22 cellular contexts compared by ENCODE assay signal in the genomic region with DNA sequence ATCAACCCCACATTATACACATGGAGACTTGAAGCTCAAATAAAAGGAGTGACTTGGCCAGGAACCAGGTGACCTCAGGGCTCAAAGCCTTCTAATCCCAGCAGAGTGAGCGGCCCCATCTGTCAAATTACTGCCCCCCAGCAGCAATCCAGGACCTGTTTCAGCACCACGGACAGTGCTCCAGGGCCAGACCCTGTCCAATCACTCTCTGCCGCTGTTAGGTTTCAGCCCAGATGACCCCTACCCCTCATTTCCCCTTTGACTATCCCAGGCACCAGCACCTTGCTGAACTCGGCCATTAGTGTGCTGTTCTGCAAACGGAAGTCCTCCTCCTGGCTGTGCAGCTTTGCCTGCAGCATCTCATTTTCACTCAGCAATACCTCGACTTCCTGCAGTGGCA. TPM values are rescaled to one million over a fixed set of nuclear protein-coding genes. Genes with fewer than 3 reads are reported as not detected.
DNase-seq lines count a peak whose midpoint lies in the region; ATAC-seq and TF ChIP-seq lines count a peak whose summit lies in the region.
"Had no signal": no experiment of that assay in that cellular context is flagged by ENCODE, and none has a peak within 500 bp of the region (broad histone marks: within the 10 kb centered on the region; RNA-seq: fewer than 3 reads in every experiment).

No MANE protein-coding gene starts in this region.

- peaks cover 25% of the 10 kb centered on the region for H3K36me3 ChIP-seq in H7 (replicated peaks; ENCODE audit: control insufficient read depth, insufficient read depth, low read length)
- peaks cover 22% of the 10 kb centered on the region for H3K36me3 ChIP-seq in WERI-Rb-1
- H3K36me3 ChIP-seq: breast epithelium had no signal

- H3K27me3 ChIP-seq in H7 (ENCODE audit: control insufficient read depth, insufficient read depth, low read length) (no peaks in the 10 kb centered on the region), WERI-Rb-1 (ENCODE audit: insufficient read depth, low read depth, severe bottlenecking) (no peaks in the 10 kb centered on the region)
- H3K27me3 ChIP-seq: stomach, upper lobe of right lung had no signal

- TF ChIP-seq CTCF in WERI-Rb-1 (IDR thresholded peaks at IDR 0.05; ENCODE audit: low read depth, low read length), result no peak

- no peaks in the 10 kb centered on the region for H3K9me3 ChIP-seq in WERI-Rb-1 (ENCODE audit: severe bottlenecking)
- H3K9me3 ChIP-seq: breast epithelium, Caco-2, upper lobe of right lung had no signal

- DNase-seq in EH (ENCODE audit: low read depth), result peak; percentile 12
- peak; percentile 79 for DNase-seq in H7
- DNase-seq in WERI-Rb-1, result peak; percentile 49
- peak; percentile 49 for DNase-seq in iPS-NIHi7 (ENCODE audit: extremely low spot score)
- DNase-seq in SIG-M5 (lab: John Stamatoyannopoulos, UW), result no peak
- no peak for DNase-seq in H4 (ENCODE audit: low spot score)
- no peak for DNase-seq in C1 segment of cervical spinal cord (lab: John Stamatoyannopoulos, UW)
- DNase-seq: activated T-cell treated with anti-CD3 and anti-CD28 coated beads, Interleukin-2, amount 50 U/mL, for 48 hours; EL; foreskin melanocyte; kidney glomerular epithelial cell; NCI-H226; posterior cingulate gyrus; stimulated activated CD4-positive, alpha-beta T cell treated with anti-CD3 and anti-CD28 coated beads, Interleukin-2, amount 100 ng/mL, for 48 hours; stomach; SW 1271; upper lobe of right lung had no signal

- H3K4me3 ChIP-seq in H7 (ENCODE audit: insufficient read depth, low read depth, low read length), result no peak overlapping the region
- H3K4me3 ChIP-seq in WERI-Rb-1 (ENCODE audit: low read depth, low read length), result no peak overlapping the region
- H3K4me3 ChIP-seq: breast epithelium, stomach, upper lobe of right lung had no signal

- peak overlapping the region; percentile 63 for H3K27ac ChIP-seq in WERI-Rb-1
- H3K27ac ChIP-seq: breast epithelium, RWPE1, stomach, upper lobe of right lung had no signal

- ATAC-seq in HG03521 (IDR thresholded peaks at IDR 0.05; ENCODE audit: unreplicated experiment), result no peak
- ATAC-seq: naive thymus-derived CD4-positive, alpha-beta T cell; upper lobe of right lung had no signal

RNA-seq across cellular contexts. Expression of a gene that starts 5.1 kb away (rescaled TPM):
- 19.9 and 23.7 TPM in 2 replicates for total RNA-seq in H7 (2014; rRNA removed; shearing (Covaris generic))
- total RNA-seq in H4 (2014; rRNA removed; shearing (Covaris generic)), result 15.3 and 15.9 TPM in 2 replicates

RNA-seq across cellular contexts. Expression of a gene that starts 25.3 kb away (rescaled TPM):
- total RNA-seq in H7 (2014; rRNA removed; shearing (Covaris generic)), result 0.76 and 1.00 TPM in 2 replicates
- 0.12 TPM in 1 of 2 replicates, not detected in the other for total RNA-seq in H4 (2014; rRNA removed; shearing (Covaris generic))

RNA-seq across cellular contexts. Expression of a gene that starts 39.6 kb away (rescaled TPM):
- 32.6 and 35.1 TPM in 2 replicates for total RNA-seq in H7 (2014; rRNA removed; shearing (Covaris generic))
- 22.3 and 34.2 TPM in 2 replicates for total RNA-seq in H4 (2014; rRNA removed; shearing (Covaris generic))

RNA-seq across cellular contexts. Expression of a gene that starts 46.2 kb away (rescaled TPM):
- 41.6 and 45.9 TPM in 2 replicates for total RNA-seq in H7 (2014; rRNA removed; shearing (Covaris generic))
- 23.7 and 47.1 TPM in 2 replicates for total RNA-seq in H4 (2014; rRNA removed; shearing (Covaris generic))

Comparison
In these comparisons a context has a peak if more than half of its experiments do, and no peak if none do; other contexts are left out.
1. DNase-seq: peak in EH (single experiment), H7 (single experiment), WERI-Rb-1 (single experiment) and iPS-NIHi7 (single experiment); none in SIG-M5 (single experiment), H4 (single experiment) and C1 segment of cervical spinal cord (0 of 14).